14 cellular contexts compared by ENCODE assay signal in the genomic region with DNA sequence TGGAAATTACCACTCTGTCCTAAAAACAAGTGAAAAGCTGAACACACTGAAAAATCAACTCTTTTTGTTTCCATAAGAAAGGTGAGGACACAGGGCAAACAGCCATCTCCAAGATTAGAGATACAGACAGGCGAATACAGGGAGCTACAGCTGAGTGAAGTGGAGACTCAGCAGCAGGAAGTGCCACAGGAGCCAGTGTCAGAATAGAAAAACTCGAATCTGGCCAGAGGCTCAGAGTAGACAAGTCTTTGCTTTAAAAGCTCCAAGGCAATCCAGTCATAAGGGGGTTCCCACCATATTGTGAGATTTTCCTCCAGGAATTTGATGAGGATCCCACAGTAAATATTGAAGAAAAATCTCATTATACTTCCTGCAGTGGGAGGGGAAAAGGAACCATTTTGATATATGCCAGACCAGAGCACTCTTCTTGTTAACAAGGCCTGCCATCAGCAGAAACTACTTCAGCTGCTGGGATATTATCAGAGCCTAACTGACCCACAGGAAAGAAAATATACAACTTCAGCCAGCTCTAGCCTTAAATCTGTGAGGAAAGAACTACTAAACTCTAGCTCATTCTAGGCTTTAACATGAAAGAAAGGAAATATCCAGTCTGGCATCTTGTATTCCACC.
DNase-seq lines count a peak whose midpoint lies in the region; ATAC-seq and TF ChIP-seq lines count a peak whose summit lies in the region.
"Had no signal": no experiment of that assay in that cellular context is flagged by ENCODE, and none has a peak within 500 bp of the region (broad histone marks: within the 10 kb centered on the region; RNA-seq: fewer than 3 reads in every experiment).

No MANE protein-coding gene starts in this region.

- H3K4me3 ChIP-seq in GM23338 (no peak overlapping the region), neural progenitor cell (no peak overlapping the region)

- H3K27ac Mint-ChIP-seq in GM23338 (no peak overlapping the region), neural progenitor cell (no peak overlapping the region)
- H3K27ac Mint-ChIP-seq: CD4-positive, alpha-beta memory T cell had no signal

- H3K36me3 Mint-ChIP-seq in GM23338 (ENCODE audit: low read depth) (no peaks in the 10 kb centered on the region), neural progenitor cell (no peaks in the 10 kb centered on the region)
- H3K36me3 Mint-ChIP-seq: CD4-positive, alpha-beta memory T cell had no signal

- TF ChIP-seq CTCF in GM23338 (conservative IDR thresholded peaks at IDR 0.05; ENCODE audit: low read depth in 2 of 2) (no peak), neural progenitor cell (IDR thresholded peaks at IDR 0.05) (no peak)

- no peaks in the 10 kb centered on the region for H3K4me1 ChIP-seq in GM23338 (ENCODE audit: insufficient read depth)
- H3K4me1 ChIP-seq in neural progenitor cell: no peaks in the 10 kb centered on the region

- H3K27ac ChIP-seq in GM23338 (ENCODE audit: low read depth): no peak overlapping the region
- H3K27ac ChIP-seq in neural progenitor cell: no peak overlapping the region
- H3K27ac ChIP-seq: C4-2B had no signal

- H3K4me3 Mint-ChIP-seq in GM23338 (no peak overlapping the region), neural progenitor cell (no peak overlapping the region)
- H3K4me3 Mint-ChIP-seq: CD4-positive, alpha-beta memory T cell had no signal

- no peaks in the 10 kb centered on the region for H3K4me1 Mint-ChIP-seq in GM23338
- H3K4me1 Mint-ChIP-seq in neural progenitor cell: no peaks in the 10 kb centered on the region
- H3K4me1 Mint-ChIP-seq: CD4-positive, alpha-beta memory T cell had no signal

- H3K36me3 ChIP-seq in GM23338 (ENCODE audit: insufficient read depth): no peaks in the 10 kb centered on the region
- no peaks in the 10 kb centered on the region for H3K36me3 ChIP-seq in neural progenitor cell
- H3K36me3 ChIP-seq: BE2C had no signal

- no peaks in the 10 kb centered on the region for H3F3A ChIP-seq in GM23338 (replicated peaks; ENCODE audit: low read depth)
- H3F3A ChIP-seq in neural progenitor cell (ENCODE audit: low read depth): no peaks in the 10 kb centered on the region

- no peaks in the 10 kb centered on the region for H3K9me2 ChIP-seq in GM23338 (ENCODE audit: insufficient read depth)

- ATAC-seq in GM23338 (peak; percentile 28; the same call in 1 of the 3 replicates), HG03139 (IDR thresholded peaks at IDR 0.05; ENCODE audit: unreplicated experiment) (no peak)

- H3K79me2 ChIP-seq in GM23338 (replicated peaks; ENCODE audit: insufficient read depth) (no peaks in the 10 kb centered on the region), neural progenitor cell (ENCODE audit: low read depth) (no peaks in the 10 kb centered on the region)

- H3K9ac ChIP-seq in neural progenitor cell: no peak overlapping the region

- DNase-seq in GM23338 (ENCODE audit: low spot score) (peak; percentile 8), SK-N-DZ (ENCODE audit: low spot score) (peak; percentile 67), islet precursor cell (peak; percentile 51), neural progenitor cell (ENCODE audit: low spot score) (no peak), ureter (ENCODE audit: low spot score) (no peak), NCI-H2107 treated with DMSO at 0.1 percent for 48 hours (lab: John Stamatoyannopoulos, UW; ENCODE audit: unreplicated experiment) (no peak), activated gamma-delta T cell (lab: John Stamatoyannopoulos, UW) (no peak)
- DNase-seq: BE2C; CD4-positive, alpha-beta memory T cell; GF-D8; H7; IMR-90 had no signal

- H4K20me1 ChIP-seq in GM23338 (replicated peaks; ENCODE audit: insufficient read depth) (no peaks in the 10 kb centered on the region), neural progenitor cell (ENCODE audit: low read depth) (no peaks in the 10 kb centered on the region)

- no peaks in the 10 kb centered on the region for H3K9me3 ChIP-seq in neural progenitor cell (ENCODE audit: low read depth)
- H3K9me3 ChIP-seq: BE2C had no signal

- no peak overlapping the region for H3K4me2 ChIP-seq in GM23338
- H3K4me2 ChIP-seq in neural progenitor cell: no peak overlapping the region

- no peaks in the 10 kb centered on the region for H3K27me3 ChIP-seq in GM23338 (ENCODE audit: insufficient read depth)
- no peaks in the 10 kb centered on the region for H3K27me3 ChIP-seq in neural progenitor cell
- H3K27me3 ChIP-seq: BE2C had no signal

- no peaks in the 10 kb centered on the region for H3K9me3 Mint-ChIP-seq in GM23338
- H3K9me3 Mint-ChIP-seq in neural progenitor cell: no peaks in the 10 kb centered on the region

- H2AFZ ChIP-seq in GM23338 (peak overlapping the region; percentile 72), neural progenitor cell (replicated peaks) (peak overlapping the region; percentile 61)

- H3K27me3 Mint-ChIP-seq in GM23338 (ENCODE audit: insufficient read depth, low read depth, poor library complexity): no peaks in the 10 kb centered on the region
- no peaks in the 10 kb centered on the region for H3K27me3 Mint-ChIP-seq in neural progenitor cell (ENCODE audit: insufficient read depth, low read depth)
- H3K27me3 Mint-ChIP-seq: CD4-positive, alpha-beta memory T cell had no signal

TF ChIP-seq in GM23338, 12 proteins besides CTCF, POLR2A, EP300 and RAD21:
- TF ChIP-seq EZH2 (IDR thresholded peaks at IDR 0.05; ENCODE audit: low read depth, unreplicated experiment) (no peak), CREB1 (CRISPR knock-in tag; IDR thresholded peaks at IDR 0.05; ENCODE audit: low read depth) (no peak)

Comparison
In these comparisons a context has a peak if more than half of its experiments do, and no peak if none do; other contexts are left out.
1. DNase-seq: peak in GM23338 (single experiment), SK-N-DZ (single experiment) and islet precursor cell (single experiment); none in neural progenitor cell (single experiment), ureter (single experiment), NCI-H2107 treated with DMSO at 0.1 percent for 48 hours (single experiment) and activated gamma-delta T cell (single experiment).